In genomic region chr3:136861890-136862610, GRCh38 we compare ENCODE assay signal across 1 cellular context.
TF ChIP-seq lines count a peak whose summit lies in the region.

Gene NCK1 (plus strand): TSS chr3:136862208. CDS start chr3:136928002, 65,794 bp downstream.

TF ChIP-seq in HepG2, 621 proteins besides CTCF, POLR2A, EP300 and RAD21 (continued from another document and continues in another):
- TF ChIP-seq ZNF816 (CRISPR knock-in tag; IDR thresholded peaks at IDR 0.05; ENCODE audit: borderline replicate concordance) (peak; percentile 91; the same call in 1 of the 2 replicates), ZNF230 (CRISPR knock-in tag; IDR thresholded peaks at IDR 0.05) (peak; percentile 70; the same call in 1 of the 2 replicates), BHLHE40 (IDR thresholded peaks at IDR 0.05; ENCODE audit: low read length) (peak; percentile 76), CC2D1A (CRISPR knock-in tag; IDR thresholded peaks at IDR 0.05) (no peak), XRCC5 (optimal IDR thresholded peaks at IDR 0.05; ENCODE audit: low read length) (no peak), SOX13 (IDR thresholded peaks at IDR 0.05) (0 out of 2 replicates have a peak, but pooled peaks have one; percentile 4), SOX13 (CRISPR knock-in tag; conservative IDR thresholded peaks at IDR 0.05 in 1 of 2, IDR thresholded peaks at IDR 0.05 in 1 of 2) (peak in 1 of 2 experiments; percentile 41; a peak in 1 of 4 replicates), ZNF235 (CRISPR knock-in tag; IDR thresholded peaks at IDR 0.05; ENCODE audit: borderline replicate concordance) (peak; percentile 92), ZNF569 (CRISPR knock-in tag; IDR thresholded peaks at IDR 0.05; ENCODE audit: borderline replicate concordance) (no peak), SRSF1 (optimal IDR thresholded peaks at IDR 0.05; ENCODE audit: low read depth, low read length) (no peak), ARNTL (CRISPR knock-in tag; IDR thresholded peaks at IDR 0.05) (peak; percentile 76), ZNF513 (CRISPR knock-in tag; conservative IDR thresholded peaks at IDR 0.05) (no peak), NR2F6 (IDR thresholded peaks at IDR 0.05) (no peak), NR2F6 (CRISPR knock-in tag; IDR thresholded peaks at IDR 0.05) (peak; percentile 41; the same call in 1 of the 2 replicates), MAF1 (CRISPR knock-in tag; IDR thresholded peaks at IDR 0.05; ENCODE audit: borderline replicate concordance) (no peak; the same call in 1 of the 2 replicates), FLYWCH1 (CRISPR knock-in tag; IDR thresholded peaks at IDR 0.05) (no peak), ZSCAN22 (CRISPR knock-in tag; IDR thresholded peaks at IDR 0.05) (no peak), POLR2AphosphoS2 (IDR thresholded peaks at IDR 0.05; ENCODE audit: low read depth, low read length) (no peak), ZNF768 (CRISPR knock-in tag; IDR thresholded peaks at IDR 0.05) (peak; percentile 75; the same call in 1 of the 2 replicates), CEBPZ (IDR thresholded peaks at IDR 0.05; ENCODE audit: low read length) (no peak), NR2F2 (IDR thresholded peaks at IDR 0.05; ENCODE audit: borderline replicate concordance, low read depth) (no peak; the same call in 1 of the 2 replicates), ZNF761 (CRISPR knock-in tag; conservative IDR thresholded peaks at IDR 0.05) (peak; percentile 81), TEF (CRISPR knock-in tag; IDR thresholded peaks at IDR 0.05) (no peak; the same call in 1 of the 2 replicates), KLF9 (CRISPR knock-in tag; IDR thresholded peaks at IDR 0.05; ENCODE audit: low read depth) (no peak), ATF1 (CRISPR knock-in tag; IDR thresholded peaks at IDR 0.05) (peak; percentile 57), RBM22 (optimal IDR thresholded peaks at IDR 0.05; ENCODE audit: low read length) (no peak), ZNF292 (CRISPR knock-in tag; IDR thresholded peaks at IDR 0.05; ENCODE audit: borderline replicate concordance, low read depth) (peak; percentile 94), BRCA1 (CRISPR knock-in tag; IDR thresholded peaks at IDR 0.05) (no peak), MIXL1 (CRISPR knock-in tag; IDR thresholded peaks at IDR 0.05) (peak; percentile 67), HOXD1 (CRISPR knock-in tag; IDR thresholded peaks at IDR 0.05) (peak; percentile 55), ZNF280D (CRISPR knock-in tag; IDR thresholded peaks at IDR 0.05) (peak; percentile 69; the same call in 1 of the 2 replicates), HNF1B (CRISPR knock-in tag; IDR thresholded peaks at IDR 0.05) (peak; percentile 72), MAFK (conservative IDR thresholded peaks at IDR 0.05 in 1 of 2, IDR thresholded peaks at IDR 0.05 in 1 of 2; ENCODE audit: low read length in 2 of 2) (no peak), NFYC (CRISPR knock-in tag; IDR thresholded peaks at IDR 0.05) (peak; percentile 92), AFF4 (CRISPR knock-in tag; IDR thresholded peaks at IDR 0.05) (0 out of 2 replicates have a peak, but pooled peaks have one; percentile 13), GATAD1 (CRISPR knock-in tag; IDR thresholded peaks at IDR 0.05) (peak; percentile 73), CBX5 (CRISPR knock-in tag; IDR thresholded peaks at IDR 0.05; ENCODE audit: borderline replicate concordance) (peak; percentile 63; the same call in 1 of the 2 replicates), TCF12 (IDR thresholded peaks at IDR 0.05) (no peak), TCF12 (CRISPR knock-in tag; IDR thresholded peaks at IDR 0.05) (peak; percentile 86; the same call in 1 of the 2 replicates), ZNF333 (CRISPR knock-in tag; IDR thresholded peaks at IDR 0.05; ENCODE audit: borderline replicate concordance) (peak; percentile 94; the same call in 1 of the 2 replicates), SPEN (CRISPR knock-in tag; IDR thresholded peaks at IDR 0.05; ENCODE audit: low read depth) (peak; percentile 95), KAT7 (CRISPR knock-in tag; IDR thresholded peaks at IDR 0.05; ENCODE audit: borderline replicate concordance) (peak; percentile 82; the same call in 1 of the 2 replicates), TAF15 (IDR thresholded peaks at IDR 0.05; ENCODE audit: low read depth, low read length, poor library complexity, severe bottlenecking) (no peak), ZFP1 (CRISPR knock-in tag; IDR thresholded peaks at IDR 0.05) (no peak), MLLT10 (CRISPR knock-in tag; IDR thresholded peaks at IDR 0.05) (no peak), ZNF335 (CRISPR knock-in tag; IDR thresholded peaks at IDR 0.05) (no peak; the same call in 1 of the 2 replicates), RFXANK (CRISPR knock-in tag; IDR thresholded peaks at IDR 0.05) (0 out of 2 replicates have a peak, but pooled peaks have one; percentile 44), THAP11 (CRISPR knock-in tag; IDR thresholded peaks at IDR 0.05) (peak; percentile 50; the same call in 1 of the 2 replicates), CBFB (CRISPR knock-in tag; IDR thresholded peaks at IDR 0.05) (no peak; the same call in 1 of the 2 replicates), ZKSCAN1 (IDR thresholded peaks at IDR 0.05; ENCODE audit: low read length) (no peak), ZNF629 (CRISPR knock-in tag; conservative IDR thresholded peaks at IDR 0.05) (no peak), CEBPG (CRISPR knock-in tag; IDR thresholded peaks at IDR 0.05) (no peak; the same call in 1 of the 2 replicates), NR0B2 (CRISPR knock-in tag; IDR thresholded peaks at IDR 0.05) (peak; percentile 92; the same call in 1 of the 2 replicates), NR2C2 (CRISPR knock-in tag; IDR thresholded peaks at IDR 0.05; ENCODE audit: borderline replicate concordance) (peak; percentile 62; the same call in 1 of the 2 replicates), PHF5A (CRISPR knock-in tag; IDR thresholded peaks at IDR 0.05; ENCODE audit: low read depth, unreplicated experiment) (no peak), ATF7-NPFF (CRISPR knock-in tag; IDR thresholded peaks at IDR 0.05; ENCODE audit: low read depth) (peak; percentile 62; the same call in 1 of the 2 replicates), ESRRA (CRISPR knock-in tag; IDR thresholded peaks at IDR 0.05; ENCODE audit: low read depth) (peak; percentile 52; the same call in 1 of the 2 replicates), DNMT3B (CRISPR knock-in tag; conservative IDR thresholded peaks at IDR 0.05) (no peak; the same call in 1 of the 2 replicates), SSRP1 (CRISPR knock-in tag; IDR thresholded peaks at IDR 0.05) (0 out of 2 replicates have a peak, but pooled peaks have one; percentile 34), ZNF598 (CRISPR knock-in tag; IDR thresholded peaks at IDR 0.05; ENCODE audit: borderline replicate concordance) (peak; percentile 70; the same call in 1 of the 2 replicates)
